1 cellular context compared by ENCODE assay signal in the genomic region with DNA sequence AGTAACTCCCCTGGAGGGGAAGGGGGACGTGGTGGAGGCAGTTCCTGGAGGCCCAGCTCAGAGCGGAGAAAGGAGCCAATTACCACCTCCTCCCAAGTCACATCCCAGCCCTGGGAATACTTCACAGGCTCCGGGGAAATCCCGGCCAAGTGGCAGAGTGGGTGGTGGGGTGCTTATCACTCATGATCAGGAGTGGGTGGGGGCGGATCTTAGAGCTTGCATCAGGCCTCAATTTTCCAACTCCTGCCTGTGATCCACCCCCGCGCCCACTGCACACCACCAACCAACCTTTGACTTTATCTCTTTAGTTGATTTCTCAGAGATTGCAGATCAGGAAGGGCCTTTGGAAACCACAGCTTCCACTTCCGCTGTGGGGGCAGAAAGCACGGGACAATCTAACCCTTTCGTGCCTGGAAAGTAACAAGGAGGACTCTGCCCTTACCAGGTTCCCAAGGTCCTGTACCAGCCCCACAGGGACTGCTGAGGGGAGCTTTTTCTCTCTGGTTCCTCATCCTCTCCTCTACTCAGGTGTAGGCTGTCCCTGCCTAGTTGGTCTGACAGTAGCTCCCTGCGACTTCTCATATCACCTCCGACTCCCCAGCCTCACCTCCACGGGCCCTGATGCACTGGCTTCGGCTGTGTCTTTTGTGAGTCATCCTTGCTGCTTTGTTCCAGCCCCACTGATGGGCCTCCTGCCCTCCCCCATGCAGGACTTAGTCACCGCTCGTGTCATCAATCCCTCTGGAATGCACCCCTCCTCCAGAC.
TF ChIP-seq lines count a peak whose summit lies in the region.

No MANE protein-coding gene starts in this region.

TF ChIP-seq in K562, 482 proteins besides CTCF, POLR2A, EP300 and RAD21 (continued from another document and continues in another):
- TF ChIP-seq, protein P1, sequence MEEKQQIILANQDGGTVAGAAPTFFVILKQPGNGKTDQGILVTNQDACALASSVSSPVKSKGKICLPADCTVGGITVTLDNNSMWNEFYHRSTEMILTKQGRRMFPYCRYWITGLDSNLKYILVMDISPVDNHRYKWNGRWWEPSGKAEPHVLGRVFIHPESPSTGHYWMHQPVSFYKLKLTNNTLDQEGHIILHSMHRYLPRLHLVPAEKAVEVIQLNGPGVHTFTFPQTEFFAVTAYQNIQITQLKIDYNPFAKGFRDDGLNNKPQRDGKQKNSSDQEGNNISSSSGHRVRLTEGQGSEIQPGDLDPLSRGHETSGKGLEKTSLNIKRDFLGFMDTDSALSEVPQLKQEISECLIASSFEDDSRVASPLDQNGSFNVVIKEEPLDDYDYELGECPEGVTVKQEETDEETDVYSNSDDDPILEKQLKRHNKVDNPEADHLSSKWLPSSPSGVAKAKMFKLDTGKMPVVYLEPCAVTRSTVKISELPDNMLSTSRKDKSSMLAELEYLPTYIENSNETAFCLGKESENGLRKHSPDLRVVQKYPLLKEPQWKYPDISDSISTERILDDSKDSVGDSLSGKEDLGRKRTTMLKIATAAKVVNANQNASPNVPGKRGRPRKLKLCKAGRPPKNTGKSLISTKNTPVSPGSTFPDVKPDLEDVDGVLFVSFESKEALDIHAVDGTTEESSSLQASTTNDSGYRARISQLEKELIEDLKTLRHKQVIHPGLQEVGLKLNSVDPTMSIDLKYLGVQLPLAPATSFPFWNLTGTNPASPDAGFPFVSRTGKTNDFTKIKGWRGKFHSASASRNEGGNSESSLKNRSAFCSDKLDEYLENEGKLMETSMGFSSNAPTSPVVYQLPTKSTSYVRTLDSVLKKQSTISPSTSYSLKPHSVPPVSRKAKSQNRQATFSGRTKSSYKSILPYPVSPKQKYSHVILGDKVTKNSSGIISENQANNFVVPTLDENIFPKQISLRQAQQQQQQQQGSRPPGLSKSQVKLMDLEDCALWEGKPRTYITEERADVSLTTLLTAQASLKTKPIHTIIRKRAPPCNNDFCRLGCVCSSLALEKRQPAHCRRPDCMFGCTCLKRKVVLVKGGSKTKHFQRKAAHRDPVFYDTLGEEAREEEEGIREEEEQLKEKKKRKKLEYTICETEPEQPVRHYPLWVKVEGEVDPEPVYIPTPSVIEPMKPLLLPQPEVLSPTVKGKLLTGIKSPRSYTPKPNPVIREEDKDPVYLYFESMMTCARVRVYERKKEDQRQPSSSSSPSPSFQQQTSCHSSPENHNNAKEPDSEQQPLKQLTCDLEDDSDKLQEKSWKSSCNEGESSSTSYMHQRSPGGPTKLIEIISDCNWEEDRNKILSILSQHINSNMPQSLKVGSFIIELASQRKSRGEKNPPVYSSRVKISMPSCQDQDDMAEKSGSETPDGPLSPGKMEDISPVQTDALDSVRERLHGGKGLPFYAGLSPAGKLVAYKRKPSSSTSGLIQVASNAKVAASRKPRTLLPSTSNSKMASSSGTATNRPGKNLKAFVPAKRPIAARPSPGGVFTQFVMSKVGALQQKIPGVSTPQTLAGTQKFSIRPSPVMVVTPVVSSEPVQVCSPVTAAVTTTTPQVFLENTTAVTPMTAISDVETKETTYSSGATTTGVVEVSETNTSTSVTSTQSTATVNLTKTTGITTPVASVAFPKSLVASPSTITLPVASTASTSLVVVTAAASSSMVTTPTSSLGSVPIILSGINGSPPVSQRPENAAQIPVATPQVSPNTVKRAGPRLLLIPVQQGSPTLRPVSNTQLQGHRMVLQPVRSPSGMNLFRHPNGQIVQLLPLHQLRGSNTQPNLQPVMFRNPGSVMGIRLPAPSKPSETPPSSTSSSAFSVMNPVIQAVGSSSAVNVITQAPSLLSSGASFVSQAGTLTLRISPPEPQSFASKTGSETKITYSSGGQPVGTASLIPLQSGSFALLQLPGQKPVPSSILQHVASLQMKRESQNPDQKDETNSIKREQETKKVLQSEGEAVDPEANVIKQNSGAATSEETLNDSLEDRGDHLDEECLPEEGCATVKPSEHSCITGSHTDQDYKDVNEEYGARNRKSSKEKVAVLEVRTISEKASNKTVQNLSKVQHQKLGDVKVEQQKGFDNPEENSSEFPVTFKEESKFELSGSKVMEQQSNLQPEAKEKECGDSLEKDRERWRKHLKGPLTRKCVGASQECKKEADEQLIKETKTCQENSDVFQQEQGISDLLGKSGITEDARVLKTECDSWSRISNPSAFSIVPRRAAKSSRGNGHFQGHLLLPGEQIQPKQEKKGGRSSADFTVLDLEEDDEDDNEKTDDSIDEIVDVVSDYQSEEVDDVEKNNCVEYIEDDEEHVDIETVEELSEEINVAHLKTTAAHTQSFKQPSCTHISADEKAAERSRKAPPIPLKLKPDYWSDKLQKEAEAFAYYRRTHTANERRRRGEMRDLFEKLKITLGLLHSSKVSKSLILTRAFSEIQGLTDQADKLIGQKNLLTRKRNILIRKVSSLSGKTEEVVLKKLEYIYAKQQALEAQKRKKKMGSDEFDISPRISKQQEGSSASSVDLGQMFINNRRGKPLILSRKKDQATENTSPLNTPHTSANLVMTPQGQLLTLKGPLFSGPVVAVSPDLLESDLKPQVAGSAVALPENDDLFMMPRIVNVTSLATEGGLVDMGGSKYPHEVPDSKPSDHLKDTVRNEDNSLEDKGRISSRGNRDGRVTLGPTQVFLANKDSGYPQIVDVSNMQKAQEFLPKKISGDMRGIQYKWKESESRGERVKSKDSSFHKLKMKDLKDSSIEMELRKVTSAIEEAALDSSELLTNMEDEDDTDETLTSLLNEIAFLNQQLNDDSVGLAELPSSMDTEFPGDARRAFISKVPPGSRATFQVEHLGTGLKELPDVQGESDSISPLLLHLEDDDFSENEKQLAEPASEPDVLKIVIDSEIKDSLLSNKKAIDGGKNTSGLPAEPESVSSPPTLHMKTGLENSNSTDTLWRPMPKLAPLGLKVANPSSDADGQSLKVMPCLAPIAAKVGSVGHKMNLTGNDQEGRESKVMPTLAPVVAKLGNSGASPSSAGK (IDR thresholded peaks at IDR 0.05), result peak; percentile 39; the same call in 1 of the 2 replicates
- TF ChIP-seq C11orf30 (IDR thresholded peaks at IDR 0.05; ENCODE audit: low read depth) (no peak), MYBL2 (IDR thresholded peaks at IDR 0.05; ENCODE audit: low read depth) (no peak), MYBL2 (CRISPR knock-in tag; IDR thresholded peaks at IDR 0.05; ENCODE audit: borderline replicate concordance) (no peak), ZBTB7A (IDR thresholded peaks at IDR 0.05; ENCODE audit: borderline replicate concordance, control insufficient read depth, low read depth, low read length) (peak; percentile 43; the same call in 1 of the 2 replicates), BMI1 (IDR thresholded peaks at IDR 0.05; ENCODE audit: low read length) (no peak), LCOR (CRISPR knock-in tag; IDR thresholded peaks at IDR 0.05) (peak; percentile 36; the same call in 1 of the 2 replicates), SAFB2 (IDR thresholded peaks at IDR 0.05; ENCODE audit: borderline replicate concordance, low read depth, low read length, severe bottlenecking) (no peak), ADNP (tag; IDR thresholded peaks at IDR 0.05) (no peak; the same call in 1 of the 2 replicates), KLF6 (CRISPR knock-in tag; IDR thresholded peaks at IDR 0.05; ENCODE audit: borderline replicate concordance) (peak; percentile 73), CEBPZ (IDR thresholded peaks at IDR 0.05; ENCODE audit: borderline replicate concordance, low read depth, low read length) (no peak), TARDBP (IDR thresholded peaks at IDR 0.05) (peak; percentile 94), POLR3A (IDR thresholded peaks at IDR 0.05; ENCODE audit: borderline replicate concordance, extremely low read depth, insufficient read depth, insufficient read length) (no peak), BHLHE40 (IDR thresholded peaks at IDR 0.05; ENCODE audit: low read length) (peak; percentile 85), DNMT1 (IDR thresholded peaks at IDR 0.05) (0 out of 2 replicates have a peak, but pooled peaks have one; percentile 55), HOXB6 (CRISPR knock-in tag; IDR thresholded peaks at IDR 0.05; ENCODE audit: borderline replicate concordance) (no peak; the same call in 1 of the 2 replicates), SRSF9 (IDR thresholded peaks at IDR 0.05; ENCODE audit: borderline replicate concordance, low read depth, low read length) (no peak), MYC (IDR thresholded peaks at IDR 0.05; ENCODE audit: low read depth, low read length) (0 out of 2 replicates have a peak, but pooled peaks have one; percentile 16), MYC (CRISPR knock-in tag; IDR thresholded peaks at IDR 0.05; ENCODE audit: borderline replicate concordance, low read depth) (peak; percentile 62; the same call in 1 of the 2 replicates), ETS2 (tag; IDR thresholded peaks at IDR 0.05; ENCODE audit: borderline replicate concordance, poor library complexity, severe bottlenecking) (no peak), CHCHD3 (CRISPR knock-in tag; IDR thresholded peaks at IDR 0.05) (no peak), POLR2AphosphoS2 (IDR thresholded peaks at IDR 0.05; ENCODE audit: low read length) (no peak), CC2D1A (IDR thresholded peaks at IDR 0.05) (peak; percentile 60; the same call in 1 of the 2 replicates), E2F3 (CRISPR knock-in tag; IDR thresholded peaks at IDR 0.05) (no peak), ZNF239 (CRISPR knock-in tag; IDR thresholded peaks at IDR 0.05) (peak; percentile 37; the same call in 1 of the 2 replicates), ZC3H11A (IDR thresholded peaks at IDR 0.05; ENCODE audit: low read depth, low read length) (no peak), PURB (CRISPR knock-in tag; IDR thresholded peaks at IDR 0.05; ENCODE audit: low read depth) (no peak), MAZ (CRISPR knock-in tag; conservative IDR thresholded peaks at IDR 0.05 in 1 of 2, IDR thresholded peaks at IDR 0.05 in 1 of 2) (peak; percentile 73 to 79), ZBTB26 (CRISPR knock-in tag; IDR thresholded peaks at IDR 0.05) (no peak), BRCA1 (IDR thresholded peaks at IDR 0.05) (no peak), BRCA1 (CRISPR knock-in tag; IDR thresholded peaks at IDR 0.05) (no peak), HDAC2 (IDR thresholded peaks at IDR 0.05) (peak; percentile 84; the same call in 1 of the 2 replicates), ZC3H8 (IDR thresholded peaks at IDR 0.05) (no peak), ZNF696 (CRISPR knock-in tag; conservative IDR thresholded peaks at IDR 0.05) (no peak), RBM14 (IDR thresholded peaks at IDR 0.05; ENCODE audit: borderline replicate concordance, insufficient read depth, low read depth, low read length) (no peak), RBBP5 (IDR thresholded peaks at IDR 0.05; ENCODE audit: borderline replicate concordance, insufficient read depth, low read length, poor library complexity, severe bottlenecking) (peak; percentile 72)
- TF ChIP-seq, protein P2, sequence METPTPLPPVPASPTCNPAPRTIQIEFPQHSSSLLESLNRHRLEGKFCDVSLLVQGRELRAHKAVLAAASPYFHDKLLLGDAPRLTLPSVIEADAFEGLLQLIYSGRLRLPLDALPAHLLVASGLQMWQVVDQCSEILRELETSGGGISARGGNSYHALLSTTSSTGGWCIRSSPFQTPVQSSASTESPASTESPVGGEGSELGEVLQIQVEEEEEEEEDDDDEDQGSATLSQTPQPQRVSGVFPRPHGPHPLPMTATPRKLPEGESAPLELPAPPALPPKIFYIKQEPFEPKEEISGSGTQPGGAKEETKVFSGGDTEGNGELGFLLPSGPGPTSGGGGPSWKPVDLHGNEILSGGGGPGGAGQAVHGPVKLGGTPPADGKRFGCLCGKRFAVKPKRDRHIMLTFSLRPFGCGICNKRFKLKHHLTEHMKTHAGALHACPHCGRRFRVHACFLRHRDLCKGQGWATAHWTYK (CRISPR knock-in tag; IDR thresholded peaks at IDR 0.05), result 0 out of 2 replicates have a peak, but pooled peaks have one; percentile 14
- TF ChIP-seq, protein P3, sequence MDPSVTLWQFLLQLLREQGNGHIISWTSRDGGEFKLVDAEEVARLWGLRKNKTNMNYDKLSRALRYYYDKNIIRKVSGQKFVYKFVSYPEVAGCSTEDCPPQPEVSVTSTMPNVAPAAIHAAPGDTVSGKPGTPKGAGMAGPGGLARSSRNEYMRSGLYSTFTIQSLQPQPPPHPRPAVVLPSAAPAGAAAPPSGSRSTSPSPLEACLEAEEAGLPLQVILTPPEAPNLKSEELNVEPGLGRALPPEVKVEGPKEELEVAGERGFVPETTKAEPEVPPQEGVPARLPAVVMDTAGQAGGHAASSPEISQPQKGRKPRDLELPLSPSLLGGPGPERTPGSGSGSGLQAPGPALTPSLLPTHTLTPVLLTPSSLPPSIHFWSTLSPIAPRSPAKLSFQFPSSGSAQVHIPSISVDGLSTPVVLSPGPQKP (CRISPR knock-in tag; IDR thresholded peaks at IDR 0.05), result no peak
- TF ChIP-seq, protein P4, sequence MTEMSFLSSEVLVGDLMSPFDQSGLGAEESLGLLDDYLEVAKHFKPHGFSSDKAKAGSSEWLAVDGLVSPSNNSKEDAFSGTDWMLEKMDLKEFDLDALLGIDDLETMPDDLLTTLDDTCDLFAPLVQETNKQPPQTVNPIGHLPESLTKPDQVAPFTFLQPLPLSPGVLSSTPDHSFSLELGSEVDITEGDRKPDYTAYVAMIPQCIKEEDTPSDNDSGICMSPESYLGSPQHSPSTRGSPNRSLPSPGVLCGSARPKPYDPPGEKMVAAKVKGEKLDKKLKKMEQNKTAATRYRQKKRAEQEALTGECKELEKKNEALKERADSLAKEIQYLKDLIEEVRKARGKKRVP (CRISPR knock-in tag; IDR thresholded peaks at IDR 0.05), result peak; percentile 80; the same call in 1 of the 2 replicates
